Comparison of ENCODE assay signal across 9 cellular contexts in genomic region chr14:61671086-61671485, GRCh38. TPM values are rescaled to one million over a fixed set of nuclear protein-coding genes. Genes with fewer than 3 reads are reported as not detected.
DNase-seq lines count a peak whose midpoint lies in the region; ATAC-seq, FAIRE-seq and TF ChIP-seq lines count a peak whose summit lies in the region.
"Had no signal": no experiment of that assay in that cellular context is flagged by ENCODE, and none has a peak within 500 bp of the region (broad histone marks: within the 10 kb centered on the region; RNA-seq: fewer than 3 reads in every experiment).

No MANE protein-coding gene starts in this region.

- FAIRE-seq in HepG2 (lab: Jason Lieb, UNC) (no peak), urothelium cell line (lab: Jason Lieb, UNC) (no peak)

- H3K4me3 ChIP-seq in liver (ENCODE audit: low read depth in 1 of 3, low read length in 3 of 3) (no peak overlapping the region), HepG2 (replicated peaks in 1 of 3; ENCODE audit: insufficient read depth in 1 of 3, low read depth in 2 of 3, low read length in 3 of 3) (no peak overlapping the region), upper lobe of left lung (no peak overlapping the region)

- no TSS peak for BruUV-seq in HepG2 (replicated peaks; lab: Mats Ljungman, UMichigan)

- TF ChIP-seq EP300 in HepG2 (IDR thresholded peaks at IDR 0.05; ENCODE audit: low read depth in 2 of 2, low read length in 2 of 2) (no peak), HepG2 (CRISPR knock-in tag; IDR thresholded peaks at IDR 0.05; ENCODE audit: borderline replicate concordance) (no peak), upper lobe of left lung (IDR thresholded peaks at IDR 0.05) (no peak)

- peaks cover 13% of the 10 kb centered on the region for H3K4me1 Mint-ChIP-seq in activated CD4-positive, alpha-beta memory T cell treated with anti-CD3 and anti-CD28 coated beads, Interleukin-2, amount 10 ng/mL, durations not matched to agents 7 days and 5 days

- H4K20me1 ChIP-seq in HepG2 (ENCODE audit: insufficient read depth, low read length), result no peaks in the 10 kb centered on the region

- H3K27ac ChIP-seq in liver (ENCODE audit: low read depth in 1 of 2, low read length in 2 of 2) (peak overlapping the region; percentile 50 to 59), HepG2 (ENCODE audit: extremely low read length, insufficient read depth, low read length) (no peak overlapping the region), upper lobe of left lung (peak overlapping the region in 3 of 4 donors; percentile 14 to 63 (median 45))
- H3K27ac ChIP-seq: C4-2B had no signal

- POLR2A ChIA-PET in HepG2 (lab: Yijun Ruan, JAX), result no interaction called here
- POLR2A ChIA-PET in activated CD4-positive, alpha-beta memory T cell treated with anti-CD3 and anti-CD28 coated beads, Interleukin-2, amount 10 ng/mL, durations not matched to agents 7 days and 5 days (lab: Charles Lee), result interaction anchor here (0.6 to 2.0 kb wide), 4 partner anchors 9 to 46 kb away, joined by 3 to 11 read pairs (median 4); partner anchors contain the start of gene HIF1A

- H3K36me3 ChIP-seq in liver (ENCODE audit: control insufficient read depth in 4 of 4, insufficient read depth in 3 of 4, low read depth in 1 of 4, low read length in 3 of 4) (no peaks in the 10 kb centered on the region), HepG2 (replicated peaks in 1 of 2; ENCODE audit: control insufficient read depth in 1 of 2, insufficient read depth in 2 of 2, low read length in 2 of 2) (no peaks in the 10 kb centered on the region), upper lobe of left lung (no peaks in the 10 kb centered on the region)

- no peaks in the 10 kb centered on the region for H3K9me3 ChIP-seq in liver (ENCODE audit: control insufficient read depth in 4 of 4, low read length in 3 of 4)
- H3K9me3 ChIP-seq in HepG2 (ENCODE audit: low read length), result no peaks in the 10 kb centered on the region
- no peaks in the 10 kb centered on the region for H3K9me3 ChIP-seq in upper lobe of left lung

- H3K36me3 Mint-ChIP-seq in activated CD4-positive, alpha-beta memory T cell treated with anti-CD3 and anti-CD28 coated beads, Interleukin-2, amount 10 ng/mL, durations not matched to agents 7 days and 5 days (ENCODE audit: low read depth), result no peaks in the 10 kb centered on the region

- no peaks in the 10 kb centered on the region for H3K9me3 Mint-ChIP-seq in activated CD4-positive, alpha-beta memory T cell treated with anti-CD3 and anti-CD28 coated beads, Interleukin-2, amount 10 ng/mL, durations not matched to agents 7 days and 5 days

- H3K27ac Mint-ChIP-seq in activated CD4-positive, alpha-beta memory T cell treated with anti-CD3 and anti-CD28 coated beads, Interleukin-2, amount 10 ng/mL, durations not matched to agents 7 days and 5 days, result no peak overlapping the region

- H3K27me3 ChIP-seq in liver (ENCODE audit: control insufficient read depth in 4 of 4, insufficient read depth in 4 of 4, low read length in 3 of 4) (no peaks in the 10 kb centered on the region), HepG2 (ENCODE audit: control insufficient read depth in 1 of 2, insufficient read depth in 2 of 2, low read length in 2 of 2) (peaks cover 0 to 9% of the 10 kb centered on the region in 2 experiments; a peak in 2 of 5 replicates), upper lobe of left lung (no peaks in the 10 kb centered on the region)

- no peaks in the 10 kb centered on the region for H3K79me2 ChIP-seq in HepG2 (ENCODE audit: insufficient read depth, low read length)

- TF ChIP-seq RAD21 in liver (IDR thresholded peaks at IDR 0.05) (no peak), HepG2 (CRISPR knock-in tag; IDR thresholded peaks at IDR 0.05) (no peak)

- H3K4me1 ChIP-seq in liver (ENCODE audit: control insufficient read depth in 4 of 4, insufficient read depth in 4 of 4, low read length in 3 of 4), result no peaks in the 10 kb centered on the region
- H3K4me1 ChIP-seq in HepG2 (ENCODE audit: insufficient read depth, low read length), result peaks cover 9% of the 10 kb centered on the region
- peaks cover 0 to 19% (median 10%) of the 10 kb centered on the region in 4 donors for H3K4me1 ChIP-seq in upper lobe of left lung

- no peaks in the 10 kb centered on the region for H3K27me3 Mint-ChIP-seq in activated CD4-positive, alpha-beta memory T cell treated with anti-CD3 and anti-CD28 coated beads, Interleukin-2, amount 10 ng/mL, durations not matched to agents 7 days and 5 days

- peak overlapping the region; percentile 34 for H3K4me3 Mint-ChIP-seq in activated CD4-positive, alpha-beta memory T cell treated with anti-CD3 and anti-CD28 coated beads, Interleukin-2, amount 10 ng/mL, durations not matched to agents 7 days and 5 days

- no peak for ATAC-seq in HepG2
- ATAC-seq in HG03097 (IDR thresholded peaks at IDR 0.05; ENCODE audit: low FRiP score, unreplicated experiment), result peak; percentile 77
- ATAC-seq in upper lobe of left lung (ENCODE audit: low FRiP score in 2 of 2), result no peak
- ATAC-seq in Right ventricle myocardium superior (ENCODE audit: poor library complexity), result no peak

- H3K9ac ChIP-seq in liver (ENCODE audit: low read depth in 1 of 2, low read length in 2 of 2) (no peak overlapping the region), HepG2 (ENCODE audit: insufficient read depth, low read depth, low read length) (no peak overlapping the region)

- no peak overlapping the region for H3K4me2 ChIP-seq in HepG2 (ENCODE audit: low read depth, low read length)

- intact Hi-C loops in HepG2 (cut with micrococcal nuclease; ENCODE audit: unreplicated experiment), result no loop called here
- intact Hi-C loops in Right ventricle myocardium superior (cut with DNase I), result no loop called here

- TF ChIP-seq CTCF in liver (IDR thresholded peaks at IDR 0.05; ENCODE audit: low read depth, low read length, missing input control), result no peak
- no peak for TF ChIP-seq CTCF in HepG2 (CRISPR knock-in tag; IDR thresholded peaks at IDR 0.05)
- TF ChIP-seq CTCF in upper lobe of left lung (IDR thresholded peaks at IDR 0.05), result no peak

- DNase-seq in HepG2 (ENCODE audit: low spot score) (no peak), upper lobe of left lung (no peak), NCI-H1092 treated with DMSO at 0.1 percent for 48 hours (lab: John Stamatoyannopoulos, UW) (no peak), Right ventricle myocardium superior (no peak), urothelium cell line (ENCODE audit: low spot score) (no peak)
- DNase-seq in activated CD4-positive, alpha-beta memory T cell treated with anti-CD3 and anti-CD28 coated beads, Interleukin-2, amount 10 ng/mL, durations not matched to agents 7 days and 5 days, result peak; percentile 33

- no peak overlapping the region for H2AFZ ChIP-seq in HepG2 (ENCODE audit: low read length)

- in situ Hi-C loops in HepG2 (cut with HindIII; ENCODE audit: extremely low pct_ligation_motif_present, low pct_unique_long_range_greater_than_20kb), result no loop called here

- WGBS in liver, result 51% methylated on average over 3 of the region's 3 CpGs
- 45% methylated on average over 3 of the region's 3 CpGs for WGBS in HepG2 (ENCODE audit: low lambda C conversion rate)
- WGBS in upper lobe of left lung, 2 donors, result 22 to 25% methylated on average over 3 of the region's 3 CpGs

- CTCF ChIA-PET in HepG2 (lab: Yijun Ruan, JAX; ENCODE audit: low intra/inter-chr PET ratio, low total read pairs), result no interaction called here
- CTCF ChIA-PET in activated CD4-positive, alpha-beta memory T cell treated with anti-CD3 and anti-CD28 coated beads, Interleukin-2, amount 10 ng/mL, durations not matched to agents 7 days and 5 days (lab: Charles Lee), result interaction anchor here (1.2 kb wide), 1 partner anchor 20 kb away, joined by 3 read pairs; no protein-coding TSS in a partner anchor

- TF ChIP-seq POLR2A in HepG2 (IDR thresholded peaks at IDR 0.05; ENCODE audit: insufficient read depth in 1 of 2, low read depth in 2 of 2, low read length in 2 of 2) (no peak), upper lobe of left lung (IDR thresholded peaks at IDR 0.05) (no peak)

TF ChIP-seq in liver, 16 proteins besides CTCF, POLR2A, EP300 and RAD21 (continues in another document):
- TF ChIP-seq TAF1 (conservative IDR thresholded peaks at IDR 0.05) (no peak), GABPA (IDR thresholded peaks at IDR 0.05 in 1 of 2, conservative IDR thresholded peaks at IDR 0.05 in 1 of 2) (no peak)

TF ChIP-seq in HepG2, 621 proteins besides CTCF, POLR2A, EP300 and RAD21 (continues in another document):
- TF ChIP-seq ZNF563 (CRISPR knock-in tag; IDR thresholded peaks at IDR 0.05) (no peak), MED1 (CRISPR knock-in tag; IDR thresholded peaks at IDR 0.05) (no peak), ZNF775 (CRISPR knock-in tag; IDR thresholded peaks at IDR 0.05; ENCODE audit: borderline replicate concordance) (no peak)

RNA-seq across cellular contexts. Expression of gene HIF1A, which starts 24.2 kb away (rescaled TPM):
- total RNA-seq in liver (10 to 100 TPM; 53.6 to 79.2 TPM), HepG2 (2016; rRNA removed; fragmentation: Illumina TruSeq; extraction: Trizol) (126 and 211 TPM in 2 replicates), upper lobe of left lung (100 to 1,000 TPM in 4 of 6 donors, 10 to 100 TPM in 2; 72.1 to 131 (median 116) TPM), Right ventricle myocardium superior (47.1 TPM)
- polyA plus RNA-seq in liver (10 to 100 TPM; 15.4 to 16.1 TPM), HepG2 (2011; rRNA removed) (41.0 and 42.8 TPM in 2 replicates)
- 19.1 and 34.5 TPM in 2 replicates for total RNA-seq in HepG2 (2016; cell fraction: cytosol; rRNA removed; fragmentation: Illumina TruSeq; extraction: Trizol; ENCODE audit: low read depth)
- total RNA-seq in HepG2 (2016; cell fraction: insoluble cytoplasmic fraction; rRNA removed; fragmentation: Illumina TruSeq; extraction: Trizol), result 123 and 189 TPM in 2 replicates
- 36.2 and 39.8 TPM in 2 replicates for total RNA-seq in HepG2 (2016; cell fraction: membrane; rRNA removed; fragmentation: Illumina TruSeq; extraction: Trizol)
- 102 and 119 TPM in 2 replicates for total RNA-seq in HepG2 (2016; cell fraction: nucleus; rRNA removed; fragmentation: Illumina TruSeq; extraction: Trizol)
- 19.1 and 32.4 TPM in 2 replicates for polyA plus RNA-seq in HepG2 (2011; cell fraction: cytosol; rRNA removed)
- 26.9 and 40.5 TPM in 2 replicates for polyA plus RNA-seq in HepG2 (2011; cell fraction: nucleus; rRNA removed)
- 58.1 and 68.2 TPM in 2 replicates for polyA plus RNA-seq in HepG2 (2012)
- polyA plus RNA-seq in HepG2 (2016; cell fraction: cytosol; fragmentation: Illumina TruSeq; extraction: Trizol; ENCODE audit: low read depth), result 3.1 and 3.4 TPM in 2 replicates
- polyA plus RNA-seq in HepG2 (2016; cell fraction: insoluble cytoplasmic fraction; fragmentation: Illumina TruSeq; extraction: Trizol; ENCODE audit: low read depth), result 155 and 156 TPM in 2 replicates
- 11.9 and 12.5 TPM in 2 replicates for polyA plus RNA-seq in HepG2 (2016; cell fraction: membrane; fragmentation: Illumina TruSeq; extraction: Trizol; ENCODE audit: low read depth)
- polyA plus RNA-seq in HepG2 (2016; cell fraction: nucleus; fragmentation: Illumina TruSeq; extraction: Trizol; ENCODE audit: insufficient read depth, low read depth), result 108 and 129 TPM in 2 replicates
- 67.4 and 132 TPM in 2 replicates for polyA minus RNA-seq in HepG2 (2011; rRNA and poly(A)+ RNA removed; ENCODE audit: low replicate concordance)
- 77.8 and 127 TPM in 2 replicates for polyA minus RNA-seq in HepG2 (2011; cell fraction: cytosol; rRNA and poly(A)+ RNA removed)
- 102 and 161 TPM in 2 replicates for polyA minus RNA-seq in HepG2 (2011; cell fraction: nucleus; rRNA and poly(A)+ RNA removed)
- total RNA-seq in activated CD4-positive, alpha-beta memory T cell treated with anti-CD3 and anti-CD28 coated beads, Interleukin-2, amount 10 ng/mL, durations not matched to agents 7 days and 5 days, result 100 to 1,000 TPM; 153 to 158 TPM
